ENCODE assay signal across 8 cellular contexts in genomic region chr10:130111115-130111847, GRCh38. TPM values are rescaled to one million over a fixed set of nuclear protein-coding genes. Genes with fewer than 3 reads are reported as not detected.
A peak's percentile ranks its signal among the peaks of the same experiment; 100 is the strongest.
DNase-seq lines count a peak whose midpoint lies in the region; ATAC-seq and TF ChIP-seq lines count a peak whose summit lies in the region.

No MANE protein-coding gene starts in this region.

- DNase-seq in BJ (ENCODE audit: low read depth) (peak; percentile 86), GM19240 (ENCODE audit: insufficient read length, low spot score) (peak; percentile 80), NCI-H524 (lab: John Stamatoyannopoulos, UW) (peak; percentile 76 to 88), cortex of kidney (lab: John Stamatoyannopoulos, UW) (peak; percentile 38), left kidney (ENCODE audit: low read depth, low spot score) (peak; percentile 99)
- peak; percentile 95 for DNase-seq in activated CD4-positive, alpha-beta T cell treated with anti-CD3 and anti-CD28 coated beads for 48 hours
- peak; percentile 95 for DNase-seq in stimulated activated CD4-positive, alpha-beta T cell treated with anti-CD3 and anti-CD28 coated beads, Interleukin-1b, Interleukin-23, amount 100 ng/mL, for 48 hours

- ATAC-seq in HG03457 (IDR thresholded peaks at IDR 0.05; ENCODE audit: unreplicated experiment), result peak; percentile 87

- H3K36me3 ChIP-seq in BJ (ENCODE audit: control insufficient read depth, insufficient read depth, low read length), result no peaks in the 10 kb centered on the region

- peak overlapping the region; percentile 75 for H3K4me3 ChIP-seq in BJ (ENCODE audit: low read depth, low read length)

- POLR2A ChIA-PET in BJ (lab: Charles Lee), result interaction anchor here (0.6 to 1.3 kb wide), 4 partner anchors 25 to 480 kb away, joined by 3 to 7 read pairs (median 5); partner anchors contain the start of gene GLRX3

- CTCF ChIA-PET in BJ (lab: Yijun Ruan, JAX), result interaction anchor here (0.5 to 4.8 kb wide), 9 partner anchors 13 to 167 kb away, joined by 3 to 32 read pairs (median 4); partner anchors contain the start of gene GLRX3

- TF ChIP-seq CTCF in BJ (IDR thresholded peaks at IDR 0.05; ENCODE audit: insufficient read depth, low read depth, low read length), result no peak

- H3K27me3 ChIP-seq in BJ (ENCODE audit: control insufficient read depth, insufficient read depth, low read length), result no peaks in the 10 kb centered on the region

RNA-seq across cellular contexts. Expression of gene C10orf143, which starts 0.7 kb away (rescaled TPM):
- 2.0 and 2.3 TPM in 2 replicates for polyA plus RNA-seq in BJ (2011; rRNA removed)
- 0.77 and 1.2 TPM in 2 replicates for polyA minus RNA-seq in BJ (2011; rRNA and poly(A)+ RNA removed)

RNA-seq across cellular contexts. Expression of gene GLRX3, which starts 24.9 kb away (rescaled TPM):
- polyA plus RNA-seq in BJ (2011; rRNA removed), result 51.3 and 82.2 TPM in 2 replicates
- 12.6 and 12.7 TPM in 2 replicates for polyA minus RNA-seq in BJ (2011; rRNA and poly(A)+ RNA removed)

Comparison
In these comparisons a context has a peak if more than half of its experiments do, and no peak if none do; other contexts are left out.
1. Peak in every context shown above with its lines: DNase-seq, ATAC-seq and H3K4me3 ChIP-seq.
2. DNase-seq: peak in every context shown above with its lines; median percentile 99 in left kidney; 95 in activated CD4-positive, alpha-beta T cell treated with anti-CD3 and anti-CD28 coated beads for 48 hours; 95 in stimulated activated CD4-positive, alpha-beta T cell treated with anti-CD3 and anti-CD28 coated beads, Interleukin-1b, Interleukin-23, amount 100 ng/mL, for 48 hours; 86 in BJ; 82 in NCI-H524; 80 in GM19240; 38 in cortex of kidney.